Comparison of ENCODE assay signal across 20 cellular contexts in genomic region chr5:33367396-33367795, GRCh38.
DNase-seq lines count a peak whose midpoint lies in the region; ATAC-seq, FAIRE-seq and TF ChIP-seq lines count a peak whose summit lies in the region.
"Had no signal": no experiment of that assay in that cellular context is flagged by ENCODE, and none has a peak within 500 bp of the region (broad histone marks: within the 10 kb centered on the region; RNA-seq: fewer than 3 reads in every experiment).

No MANE protein-coding gene starts in this region.

- no peaks in the 10 kb centered on the region for H3K4me1 ChIP-seq in keratinocyte (ENCODE audit: control insufficient read depth, extremely low read depth, insufficient read depth, low read length)
- H3K4me1 ChIP-seq: Caco-2 had no signal

- DNase-seq in EH (ENCODE audit: low read depth) (peak; percentile 60), KG1 (lab: John Stamatoyannopoulos, UW) (peak; percentile 59), NOMO-1 treated with DMSO at 0.1 percent for 48 hours (lab: John Stamatoyannopoulos, UW; ENCODE audit: unreplicated experiment) (peak; percentile 99), keratinocyte (ENCODE audit: low read depth, low spot score) (no peak), DMS153 (lab: John Stamatoyannopoulos, UW) (no peak), AML-193 (lab: John Stamatoyannopoulos, UW) (no peak), G401 (ENCODE audit: low spot score) (no peak)
- DNase-seq: Caco-2; CD4-positive, CD25-positive, alpha-beta regulatory T cell; MM.1S; NCI-H1436 treated with DMSO at 0.1 percent for 48 hours; NCI-H2081; NCI-H510A treated with DMSO at 0.1 percent for 48 hours; NCI-H82; OCI-M1; SHP77 treated with DMSO at 0.1 percent for 48 hours; T-helper 17 cell had no signal

- no peak overlapping the region for H2AFZ ChIP-seq in keratinocyte (ENCODE audit: control insufficient read depth, low read length)
- H2AFZ ChIP-seq: GM23338 had no signal

- in situ Hi-C loops in G401 (cut with HindIII; ENCODE audit: low sequenced_read_pairs) = no loop called here

- H3K4me2 ChIP-seq in keratinocyte (ENCODE audit: control insufficient read depth, extremely low read depth, insufficient read depth, low read depth, low read length) = no peak overlapping the region
- H3K4me2 ChIP-seq: GM23338 had no signal

- H3K4me3 ChIP-seq in keratinocyte (ENCODE audit: control insufficient read depth in 2 of 3, extremely low read depth in 1 of 3, insufficient read depth in 2 of 3, low read depth in 1 of 3, low read length in 3 of 3) = no peak overlapping the region
- H3K4me3 ChIP-seq: GM23338 had no signal

- no peak overlapping the region for H3K9ac ChIP-seq in keratinocyte (ENCODE audit: control insufficient read depth, extremely low read depth, insufficient read depth, low read length)

- dilution Hi-C loops in keratinocyte (cut with MboI; ENCODE audit: extremely low pct_ligation_motif_present, low sequenced_read_pairs) = no loop called here

- no peaks in the 10 kb centered on the region for H3K36me3 ChIP-seq in keratinocyte (ENCODE audit: control insufficient read depth in 2 of 2, extremely low read depth in 1 of 2, insufficient read depth in 2 of 2, low read length in 2 of 2)

- no peaks in the 10 kb centered on the region for H3K9me1 ChIP-seq in keratinocyte (ENCODE audit: control insufficient read depth, extremely low read depth, insufficient read depth, low read length)

- FAIRE-seq in keratinocyte (lab: Jason Lieb, UNC) = peak; percentile 9

- H3K27ac ChIP-seq in keratinocyte (ENCODE audit: control insufficient read depth, insufficient read depth, low read length) = no peak overlapping the region

- TF ChIP-seq CTCF in keratinocyte (optimal IDR thresholded peaks at IDR 0.05 in 1 of 3, IDR thresholded peaks at IDR 0.05 in 1 of 3, conservative IDR thresholded peaks at IDR 0.05 in 1 of 3; ENCODE audit: extremely low read depth in 1 of 3, insufficient read depth in 2 of 3, low read length in 3 of 3) = no peak

- no peaks in the 10 kb centered on the region for H3K79me2 ChIP-seq in keratinocyte (ENCODE audit: control insufficient read depth, insufficient read depth, low read length)

- no peak for ATAC-seq in GM18870 (IDR thresholded peaks at IDR 0.05; ENCODE audit: unreplicated experiment)
- ATAC-seq: GM23338, HCT116, T-helper 17 cell had no signal

- no peaks in the 10 kb centered on the region for H3K9me3 ChIP-seq in keratinocyte (ENCODE audit: control insufficient read depth, low read depth, low read length)
- H3K9me3 ChIP-seq: Caco-2 had no signal

- H4K20me1 ChIP-seq in keratinocyte (ENCODE audit: control insufficient read depth, extremely low read depth, insufficient read depth, low read length) = no peaks in the 10 kb centered on the region

- H3K27me3 ChIP-seq in keratinocyte (ENCODE audit: control insufficient read depth, extremely low read depth, insufficient read depth, low read length) = no peaks in the 10 kb centered on the region

Comparison
In these comparisons a context has a peak if more than half of its experiments do, and no peak if none do; other contexts are left out.
1. DNase-seq: peak in EH (single experiment), KG1 (single experiment) and NOMO-1 treated with DMSO at 0.1 percent for 48 hours (single experiment); none in keratinocyte (single experiment), DMS153 (single experiment), AML-193 (0 of 2) and G401 (single experiment).